21 cellular contexts compared by ENCODE assay signal in genomic region chr4:169583563-169583962, GRCh38. TPM values are rescaled to one million over a fixed set of nuclear protein-coding genes. Genes with fewer than 3 reads are reported as not detected.
DNase-seq lines count a peak whose midpoint lies in the region; ATAC-seq and TF ChIP-seq lines count a peak whose summit lies in the region.
"Had no signal": no experiment of that assay in that cellular context is flagged by ENCODE, and none has a peak within 500 bp of the region (broad histone marks: within the 10 kb centered on the region; RNA-seq: fewer than 3 reads in every experiment).

No MANE protein-coding gene starts in this region.

- POLR2A ChIA-PET in Caco-2 (lab: Charles Lee), result no interaction called here

- CTCF ChIA-PET in Caco-2 (lab: Charles Lee), result no interaction called here

- no peaks in the 10 kb centered on the region for H3K27me3 Mint-ChIP-seq in activated T-helper 17 cell treated with anti-CD3 and anti-CD28 coated beads, Interleukin-2, amount 50 U/mL, for 72 hours
- no peaks in the 10 kb centered on the region for H3K27me3 Mint-ChIP-seq in Caco-2 (ENCODE audit: insufficient read depth, unreplicated experiment)
- H3K27me3 Mint-ChIP-seq: activated CD8-positive, alpha-beta memory T cell treated with anti-CD3 and anti-CD28 coated beads, Interleukin-2, amount 10 ng/mL, durations not matched to agents 7 days and 5 days had no signal

- no peaks in the 10 kb centered on the region for H3K9me3 Mint-ChIP-seq in activated T-helper 17 cell treated with anti-CD3 and anti-CD28 coated beads, Interleukin-2, amount 50 U/mL, for 72 hours
- H3K9me3 Mint-ChIP-seq in Caco-2 (ENCODE audit: unreplicated experiment), result no peaks in the 10 kb centered on the region
- H3K9me3 Mint-ChIP-seq: endodermal cell had no signal

- no peaks in the 10 kb centered on the region for H3K4me1 Mint-ChIP-seq in activated T-helper 17 cell treated with anti-CD3 and anti-CD28 coated beads, Interleukin-2, amount 50 U/mL, for 72 hours
- no peaks in the 10 kb centered on the region for H3K4me1 Mint-ChIP-seq in Caco-2 (ENCODE audit: low read depth, unreplicated experiment)
- H3K4me1 Mint-ChIP-seq: endodermal cell had no signal

- BruUV-seq in Caco-2 (replicated peaks; lab: Mats Ljungman, UMichigan), result no TSS peak

- peaks cover 48% of the 10 kb centered on the region for H3K36me3 Mint-ChIP-seq in activated T-helper 17 cell treated with anti-CD3 and anti-CD28 coated beads, Interleukin-2, amount 50 U/mL, for 72 hours (ENCODE audit: low read depth)
- no peaks in the 10 kb centered on the region for H3K36me3 Mint-ChIP-seq in Caco-2 (ENCODE audit: insufficient read depth, unreplicated experiment)

- ATAC-seq in activated T-helper 17 cell treated with anti-CD3 and anti-CD28 coated beads, Interleukin-2, amount 50 U/mL, for 72 hours (replicated peaks), result no peak
- ATAC-seq: activated CD8-positive, alpha-beta memory T cell treated with anti-CD3 and anti-CD28 coated beads, Interleukin-2, amount 10 ng/mL, durations not matched to agents 7 days and 5 days; left lung; SK-N-SH treated with all-trans-retinoic acid at 6 μM for 48 hours had no signal

- TF ChIP-seq CTCF in choroid plexus epithelial cell (conservative IDR thresholded peaks at IDR 0.05; ENCODE audit: low read depth, low read length) (no peak), Caco-2 (IDR thresholded peaks at IDR 0.05; ENCODE audit: insufficient read depth in 1 of 2, low read depth in 1 of 2, low read length in 1 of 2, severe bottlenecking in 1 of 2, unreplicated experiment in 1 of 2) (no peak)

- intact Hi-C loops in Caco-2 (cut with micrococcal nuclease; ENCODE audit: unreplicated experiment), result no loop called here

- DNase-seq in HCEC 1CT, result peak; percentile 53
- DNase-seq in choroid plexus epithelial cell (ENCODE audit: low read depth), result peak; percentile 83
- peak; percentile 19 for DNase-seq in inferior parietal cortex (ENCODE audit: extremely low spot score)
- no peak for DNase-seq in AG20443 (ENCODE audit: low spot score)
- DNase-seq in nucleus accumbens (lab: John Stamatoyannopoulos, UW), result no peak
- no peak for DNase-seq in Caco-2
- DNase-seq: activated CD8-positive, alpha-beta memory T cell treated with anti-CD3 and anti-CD28 coated beads, Interleukin-2, amount 10 ng/mL, durations not matched to agents 7 days and 5 days; amygdala; C1 segment of cervical spinal cord; DMS153; endodermal cell; left lung; NCI-H1694; NCI-H2227 treated with DMSO at 0.1 percent for 48 hours; ovary; Peyer's patch; sigmoid colon; stimulated activated CD4-positive, alpha-beta T cell treated with anti-CD3 and anti-CD28 coated beads, Interleukin-4, amount 100 ng/mL, for 24 hours; T1000 had no signal

- H3K9me3 ChIP-seq in Caco-2, result no peaks in the 10 kb centered on the region
- H3K9me3 ChIP-seq: left lung, ovary, Peyer's patch, sigmoid colon had no signal

- no peak overlapping the region for H3K4me3 Mint-ChIP-seq in activated T-helper 17 cell treated with anti-CD3 and anti-CD28 coated beads, Interleukin-2, amount 50 U/mL, for 72 hours
- no peak overlapping the region for H3K4me3 Mint-ChIP-seq in Caco-2 (ENCODE audit: unreplicated experiment)
- H3K4me3 Mint-ChIP-seq: activated CD8-positive, alpha-beta memory T cell treated with anti-CD3 and anti-CD28 coated beads, Interleukin-2, amount 10 ng/mL, durations not matched to agents 7 days and 5 days; endodermal cell had no signal

- H3K27me3 ChIP-seq in Caco-2 (replicated peaks; ENCODE audit: control insufficient read depth, insufficient read depth, low read length), result no peaks in the 10 kb centered on the region
- H3K27me3 ChIP-seq: left lung, ovary, Peyer's patch, sigmoid colon had no signal

- H3K27ac Mint-ChIP-seq in activated T-helper 17 cell treated with anti-CD3 and anti-CD28 coated beads, Interleukin-2, amount 50 U/mL, for 72 hours, result no peak overlapping the region
- no peak overlapping the region for H3K27ac Mint-ChIP-seq in Caco-2 (ENCODE audit: unreplicated experiment)
- H3K27ac Mint-ChIP-seq: activated CD8-positive, alpha-beta memory T cell treated with anti-CD3 and anti-CD28 coated beads, Interleukin-2, amount 10 ng/mL, durations not matched to agents 7 days and 5 days; endodermal cell had no signal

- H3K4me1 ChIP-seq in Caco-2, result no peaks in the 10 kb centered on the region
- H3K4me1 ChIP-seq: left lung, Peyer's patch had no signal

- H3K36me3 ChIP-seq in Caco-2 (ENCODE audit: control insufficient read depth, insufficient read depth, low read length), result no peaks in the 10 kb centered on the region
- H3K36me3 ChIP-seq: ovary had no signal

- no peak overlapping the region for H3K4me3 ChIP-seq in choroid plexus epithelial cell (ENCODE audit: low read depth, low read length)
- H3K4me3 ChIP-seq in Caco-2 (ENCODE audit: low read depth, low read length), result no peak overlapping the region
- H3K4me3 ChIP-seq: left lung, ovary, Peyer's patch, sigmoid colon had no signal

RNA-seq across cellular contexts. Expression of gene NEK1, which starts 28.8 kb away (rescaled TPM):
- 10 to 100 TPM; 10.4 to 13.8 TPM for total RNA-seq in activated T-helper 17 cell treated with anti-CD3 and anti-CD28 coated beads, Interleukin-2, amount 50 U/mL, for 72 hours
- total RNA-seq in Caco-2 (2022), result 8.2 and 8.7 TPM in 2 replicates

RNA-seq across cellular contexts. Expression of gene CLCN3, which starts 36.8 kb away (rescaled TPM):
- total RNA-seq in activated T-helper 17 cell treated with anti-CD3 and anti-CD28 coated beads, Interleukin-2, amount 50 U/mL, for 72 hours, result 10 to 100 TPM; 22.2 to 25.2 TPM
- 36.4 and 42.1 TPM in 2 replicates for total RNA-seq in Caco-2 (2022)

Comparison
In these comparisons a context has a peak if more than half of its experiments do, and no peak if none do; other contexts are left out.
1. DNase-seq: peak in HCEC 1CT (single experiment), choroid plexus epithelial cell (single experiment) and inferior parietal cortex (single experiment); none in AG20443 (single experiment), nucleus accumbens (0 of 56) and Caco-2 (0 of 2).